18 cellular contexts compared by ENCODE assay signal in genomic region chr21:15367061-15367626, GRCh38.
"Had no signal": no experiment of that assay in that cellular context is flagged by ENCODE, and none has a peak within 500 bp of the region (broad histone marks: within the 10 kb centered on the region; RNA-seq: fewer than 3 reads in every experiment).

No MANE protein-coding gene starts in this region.

- H3K9me3 ChIP-seq: ovary had no signal

- H3K36me3 Mint-ChIP-seq: activated CD8-positive, alpha-beta memory T cell treated with anti-CD3 and anti-CD28 coated beads, Interleukin-2, amount 10 ng/mL, durations not matched to agents 7 days and 5 days; natural killer cell treated with Interleukin-12 subunit alpha and Interleukin-12 subunit beta and Interleukin-15 and Interleukin-18, amount 100 ng/mL, for 72 hours; type B pancreatic cell had no signal

- H3K27ac ChIP-seq: brain microvascular endothelial cell, left lung, ovary, sigmoid colon had no signal

- DNase-seq: activated CD8-positive, alpha-beta memory T cell treated with anti-CD3 and anti-CD28 coated beads, Interleukin-2, amount 10 ng/mL, durations not matched to agents 7 days and 5 days; activated effector memory CD4-positive, alpha-beta T cell treated with anti-CD3 and anti-CD28 coated beads, Interleukin-2, amount 50 U/mL, for 16 hours; activated T-cell treated with anti-CD3 and anti-CD28 coated beads, Interleukin-2, amount 50 U/mL, for 24 hours; amygdala; brain microvascular endothelial cell; effector memory CD4-positive, alpha-beta T cell; left lung; ovary; sigmoid colon; stimulated activated CD4-positive, alpha-beta T cell treated with anti-CD3 and anti-CD28 coated beads, Interleukin-12 subunit alpha, Interleukin-12 subunit beta, amount 100 ng/mL, for 4 hours; stimulated activated naive CD4-positive, alpha-beta T cell; substantia nigra; T-helper 17 cell had no signal

- H2AFZ ChIP-seq: hepatocyte had no signal

- H3K27me3 ChIP-seq: brain microvascular endothelial cell, hepatocyte, left lung, ovary, sigmoid colon had no signal

- H3K4me3 ChIP-seq: hepatocyte, left lung, ovary, sigmoid colon had no signal

- H3K27me3 Mint-ChIP-seq: activated T-cell treated with anti-CD3 and anti-CD28 coated beads, Interleukin-2, amount 50 U/mL, for 24 hours; type B pancreatic cell had no signal

- H3K4me3 Mint-ChIP-seq: activated CD8-positive, alpha-beta memory T cell treated with anti-CD3 and anti-CD28 coated beads, Interleukin-2, amount 10 ng/mL, durations not matched to agents 7 days and 5 days; activated T-cell treated with anti-CD3 and anti-CD28 coated beads, Interleukin-2, amount 50 U/mL, for 24 hours; natural killer cell treated with Interleukin-12 subunit alpha and Interleukin-12 subunit beta and Interleukin-15 and Interleukin-18, amount 100 ng/mL, for 72 hours; T-helper 17 cell; type B pancreatic cell had no signal

- ATAC-seq: activated CD4-positive, CD25-positive, alpha-beta regulatory T cell treated with anti-CD3 and anti-CD28 coated beads, Interleukin-2, amount 50 U/mL, for 24 hours; activated CD8-positive, alpha-beta memory T cell treated with anti-CD3 and anti-CD28 coated beads, Interleukin-2, amount 10 ng/mL, durations not matched to agents 7 days and 5 days; activated naive CD4-positive, alpha-beta T cell treated with anti-CD3 and anti-CD28 coated beads, Interleukin-2, amount 50 U/mL, for 72 hours; left lung; natural killer cell treated with Interleukin-12 subunit alpha and Interleukin-12 subunit beta and Interleukin-15 and Interleukin-18, amount 100 ng/mL, for 72 hours; T-helper 17 cell had no signal

- H3K79me2 ChIP-seq: hepatocyte had no signal

- H3K36me3 ChIP-seq: brain microvascular endothelial cell, left lung, ovary, sigmoid colon had no signal

- H3K4me2 ChIP-seq: hepatocyte had no signal

- H3K4me1 Mint-ChIP-seq: activated CD8-positive, alpha-beta memory T cell treated with anti-CD3 and anti-CD28 coated beads, Interleukin-2, amount 10 ng/mL, durations not matched to agents 7 days and 5 days; T-helper 17 cell had no signal

- H3K4me1 ChIP-seq: left lung, sigmoid colon had no signal

- H3K27ac Mint-ChIP-seq: activated CD8-positive, alpha-beta memory T cell treated with anti-CD3 and anti-CD28 coated beads, Interleukin-2, amount 10 ng/mL, durations not matched to agents 7 days and 5 days; activated naive CD4-positive, alpha-beta T cell treated with anti-CD3 and anti-CD28 coated beads, Interleukin-2, amount 50 U/mL, for 72 hours; activated T-cell treated with anti-CD3 and anti-CD28 coated beads, Interleukin-2, amount 50 U/mL, for 24 hours; natural killer cell treated with Interleukin-12 subunit alpha and Interleukin-12 subunit beta and Interleukin-15 and Interleukin-18, amount 100 ng/mL, for 72 hours; T-helper 17 cell; type B pancreatic cell had no signal
